Comparison of ENCODE assay signal across 1 cellular context in genomic region chr2:234029150-234029733, GRCh38.
TF ChIP-seq lines count a peak whose summit lies in the region.

No MANE protein-coding gene starts in this region.

TF ChIP-seq in IMR-90, 13 proteins besides CTCF, POLR2A, EP300 and RAD21:
- TF ChIP-seq RFX5 (IDR thresholded peaks at IDR 0.05; ENCODE audit: low read depth, low read length) = no peak
- no peak for TF ChIP-seq MAFK (IDR thresholded peaks at IDR 0.05; ENCODE audit: low read depth, low read length)
- no peak for TF ChIP-seq FOS (IDR thresholded peaks at IDR 0.05; ENCODE audit: low read depth, low read length)
- no peak for TF ChIP-seq RCOR1 (IDR thresholded peaks at IDR 0.05; ENCODE audit: insufficient replicate concordance, low read length)
- TF ChIP-seq CEBPB (IDR thresholded peaks at IDR 0.05; ENCODE audit: low read depth, low read length) = no peak
- no peak for TF ChIP-seq BHLHE40 (IDR thresholded peaks at IDR 0.05; ENCODE audit: low read depth, low read length)
- no peak for TF ChIP-seq MAZ (IDR thresholded peaks at IDR 0.05; ENCODE audit: borderline replicate concordance, low read depth, low read length)
